15 cellular contexts compared by ENCODE assay signal in the genomic region with DNA sequence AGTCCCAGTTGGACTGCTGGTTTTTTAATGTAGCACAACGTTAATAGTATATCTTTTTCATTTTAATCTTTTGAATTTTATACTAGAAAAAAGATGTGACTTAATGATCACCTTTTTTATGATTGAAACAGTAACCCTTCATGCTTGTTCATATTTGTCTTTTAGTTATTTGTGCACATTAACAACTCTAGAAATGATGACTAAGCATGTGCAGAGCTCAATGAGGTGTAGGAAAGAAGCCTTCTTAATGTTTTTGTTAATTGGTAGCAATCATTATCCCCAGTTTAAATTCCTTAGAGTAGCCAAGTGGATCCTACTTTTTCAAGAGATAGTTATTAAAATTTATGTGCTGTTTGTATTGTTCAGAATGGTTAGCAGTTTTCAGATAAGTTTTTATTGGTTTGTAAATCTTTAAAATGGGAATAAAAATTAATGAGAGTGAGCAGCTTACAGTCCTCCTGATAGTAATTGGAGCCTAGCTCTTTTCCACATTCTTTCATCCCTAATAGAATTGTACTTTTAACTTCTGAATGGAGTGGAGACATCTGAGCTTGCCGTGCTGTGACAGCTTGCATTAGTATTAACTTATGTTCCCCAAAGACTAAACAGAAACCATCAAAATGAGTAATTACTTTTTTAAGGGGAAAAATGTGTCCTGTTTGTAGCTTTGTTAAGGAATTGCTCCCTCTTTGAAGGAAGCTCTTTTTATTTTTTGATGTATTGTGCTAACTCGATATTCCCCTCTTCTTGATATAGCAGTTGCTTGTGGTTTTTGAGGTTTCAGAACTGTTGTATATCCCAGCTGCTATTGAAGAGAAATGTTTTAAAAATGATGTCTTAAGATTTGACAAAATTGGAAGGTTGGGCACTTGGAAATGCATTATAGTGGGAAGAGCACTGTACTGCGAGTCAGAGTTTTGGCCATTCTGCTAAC. TPM values are rescaled to one million over a fixed set of nuclear protein-coding genes. Genes with fewer than 3 reads are reported as not detected.
DNase-seq lines count a peak whose midpoint lies in the region; ATAC-seq, FAIRE-seq and TF ChIP-seq lines count a peak whose summit lies in the region.
"Had no signal": no experiment of that assay in that cellular context is flagged by ENCODE, and none has a peak within 500 bp of the region (broad histone marks: within the 10 kb centered on the region; RNA-seq: fewer than 3 reads in every experiment).

No MANE protein-coding gene starts in this region.

- DNase-seq in NCI-H2171 treated with DMSO at 0.1 percent for 48 hours (lab: John Stamatoyannopoulos, UW) (peak; percentile 16), NCI-H2171 (lab: John Stamatoyannopoulos, UW) (no peak), IMR-90 (no peak), GM12878 (ENCODE audit: low read depth, low spot score) (no peak), renal cortical epithelial cell (ENCODE audit: low read depth) (peak; percentile 36), NCI-H345 (lab: John Stamatoyannopoulos, UW) (no peak), NCI-H1694 treated with DMSO at 0.1 percent for 48 hours (lab: John Stamatoyannopoulos, UW) (no peak), osteocyte (ENCODE audit: extremely low spot score, unreplicated experiment) (no peak)
- DNase-seq: activated T-cell treated with anti-CD3 and anti-CD28 coated beads for 4 hours; GOT3; midbrain; stimulated activated CD4-positive, alpha-beta T cell treated with anti-CD3 and anti-CD28 coated beads, Interleukin-2, amount 100 ng/mL, for 24 hours had no signal

- H3K23ac ChIP-seq in IMR-90 (ENCODE audit: low read depth, low read length), result no peak overlapping the region

- no peak overlapping the region for H2AFZ ChIP-seq in IMR-90 (replicated peaks; ENCODE audit: low read length, poor library complexity)
- no peak overlapping the region for H2AFZ ChIP-seq in GM12878 (ENCODE audit: control insufficient read depth, low read depth, low read length)

- no peak overlapping the region for H3K14ac ChIP-seq in IMR-90 (replicated peaks; ENCODE audit: low read depth, low read length)

- H2BK15ac ChIP-seq in IMR-90 (ENCODE audit: low read depth, low read length), result no peak overlapping the region

- no peak overlapping the region for H3K4me3 Mint-ChIP-seq in osteocyte (ENCODE audit: unreplicated experiment)
- H3K4me3 Mint-ChIP-seq: dendritic cell treated with granulocyte-macrophage colony-stimulating factor and Interleukin-4, amounts not matched to agents 40 ng/mL and 50 ng/mL, for 4 days had no signal

- H3K27me3 ChIP-seq in IMR-90 (ENCODE audit: control insufficient read depth, insufficient read depth, low read length), result no peaks in the 10 kb centered on the region
- H3K27me3 ChIP-seq in GM12878 (replicated peaks in 1 of 2; ENCODE audit: control insufficient read depth in 2 of 2, insufficient read depth in 2 of 2, low read length in 1 of 2), result no peaks in the 10 kb centered on the region

- H3K36me3 Mint-ChIP-seq in osteocyte (ENCODE audit: unreplicated experiment), result peaks cover 33% of the 10 kb centered on the region

- H4K5ac ChIP-seq in IMR-90 (ENCODE audit: low read depth, low read length), result no peak overlapping the region

- CTCF ChIA-PET in IMR-90 (lab: Yijun Ruan, JAX) (no interaction called here), GM12878 (lab: Yijun Ruan, JAX) (interaction anchor here (0.9 to 2.7 kb wide), 11 partner anchors 8 to 79 kb away, joined by 3 to 17 read pairs (median 3); partner anchors contain the start of gene PIK3C3)

- no peak overlapping the region for H2BK120ac ChIP-seq in IMR-90 (ENCODE audit: low read depth, low read length)

- no peak for ATAC-seq in IMR-90 (ENCODE audit: low read depth)
- ATAC-seq in GM12878, result peak; percentile 48
- ATAC-seq: activated CD4-positive, CD25-positive, alpha-beta regulatory T cell treated with anti-CD3 and anti-CD28 coated beads, Interleukin-2, amount 50 U/mL, for 24 hours had no signal

- H3K79me1 ChIP-seq in IMR-90 (ENCODE audit: low read depth in 1 of 2, low read length in 2 of 2), result peaks cover 14 to 42% of the 10 kb centered on the region in 2 experiments

- SMC1A ChIA-PET in GM12878 (lab: Charles Lee; ENCODE audit: uncharacterized antibody, unreplicated experiment), result interaction anchor here (0.5 to 4.0 kb wide), 19 partner anchors 10 to 1985 kb away, joined by 3 to 15 read pairs (median 5); partner anchors contain the start of gene PIK3C3

- H3K27ac Mint-ChIP-seq in osteocyte (ENCODE audit: unreplicated experiment), result no peak overlapping the region
- H3K27ac Mint-ChIP-seq: dendritic cell treated with granulocyte-macrophage colony-stimulating factor and Interleukin-4, amounts not matched to agents 40 ng/mL and 50 ng/mL, for 4 days; progenitor cell of endocrine pancreas had no signal

- RAD21 ChIA-PET in GM12878 (lab: Charles Lee; ENCODE audit: unreplicated experiment), result interaction anchor here (0.7 to 1.6 kb wide), 8 partner anchors 10 to 216 kb away, joined by 3 to 8 read pairs (median 4); no protein-coding TSS in a partner anchor

- H3K4ac ChIP-seq in IMR-90 (ENCODE audit: low read depth, low read length), result no peak overlapping the region

- H3K9me3 Mint-ChIP-seq in osteocyte (ENCODE audit: unreplicated experiment), result no peaks in the 10 kb centered on the region
- H3K9me3 Mint-ChIP-seq: dendritic cell treated with granulocyte-macrophage colony-stimulating factor and Interleukin-4, amounts not matched to agents 40 ng/mL and 50 ng/mL, for 4 days had no signal

- intact Hi-C loops in IMR-90 (cut with micrococcal nuclease) (no loop called here), GM12878 (cut with micrococcal nuclease; ENCODE audit: unreplicated experiment) (no loop called here)

- in situ Hi-C loops in IMR-90 (cut with MboI; ENCODE audit: low sequenced_read_pairs), result no loop called here
- in situ Hi-C loops in GM12878 (cut with MboI), result no loop called here

- H2BK5ac ChIP-seq in IMR-90 (ENCODE audit: low read depth, low read length, poor library complexity, severe bottlenecking), result no peak overlapping the region

- TF ChIP-seq RAD21 in IMR-90 (IDR thresholded peaks at IDR 0.05; ENCODE audit: low read length) (no peak), GM12878 (IDR thresholded peaks at IDR 0.05; ENCODE audit: insufficient read depth, low read depth, low read length) (no peak)

- H3K36me3 ChIP-seq in IMR-90 (ENCODE audit: control insufficient read depth, insufficient read depth, low read length) (peaks cover 10% of the 10 kb centered on the region), GM12878 (ENCODE audit: control insufficient read depth in 2 of 2, insufficient read depth in 2 of 2, low read length in 1 of 2) (peaks cover 4 to 15% of the 10 kb centered on the region in 2 experiments)

- POLR2A ChIA-PET in IMR-90 (lab: Charles Lee; ENCODE audit: unreplicated experiment) (no interaction called here), GM12878 (lab: Charles Lee) (interaction anchor here (0.6 to 1.3 kb wide), 3 partner anchors 11 to 18 kb away, joined by 3 to 4 read pairs (median 4); no protein-coding TSS in a partner anchor)

- H4K20me1 ChIP-seq in IMR-90 (ENCODE audit: insufficient read depth, low read length) (no peaks in the 10 kb centered on the region), GM12878 (ENCODE audit: control insufficient read depth, insufficient read depth) (no peaks in the 10 kb centered on the region)

- no TSS peak for BruUV-seq in IMR-90 (replicated peaks; lab: Mats Ljungman, UMichigan)
- no TSS peak for BruUV-seq in GM12878 (replicated peaks; lab: Mats Ljungman, UMichigan)

- H3K27ac ChIP-seq in IMR-90 (ENCODE audit: insufficient read depth, low read length) (no peak overlapping the region), GM12878 (ENCODE audit: control insufficient read depth, insufficient read depth) (peak overlapping the region; percentile 24; the same call in 1 of the 2 replicates)

- dilution Hi-C loops in IMR-90 (cut with HindIII; ENCODE audit: low sequenced_read_pairs, unreplicated experiment), result no loop called here

- FAIRE-seq in GM12878 (lab: Jason Lieb, UNC), result no peak

- no peak overlapping the region for H2BK20ac ChIP-seq in IMR-90 (ENCODE audit: low read depth, low read length)

- H3K4me1 ChIP-seq in IMR-90 (ENCODE audit: control insufficient read depth, insufficient read depth, low read length), result peaks cover 5% of the 10 kb centered on the region
- peaks cover 10% of the 10 kb centered on the region for H3K4me1 ChIP-seq in GM12878 (ENCODE audit: control insufficient read depth, insufficient read depth, low read length)

- no peak overlapping the region for H2AK9ac ChIP-seq in IMR-90 (replicated peaks; ENCODE audit: low read depth, low read length, poor library complexity)

- no peak for TF ChIP-seq POLR2A in IMR-90 (IDR thresholded peaks at IDR 0.05; ENCODE audit: low read depth, low read length)
- TF ChIP-seq POLR2A in GM12878 (IDR thresholded peaks at IDR 0.05; ENCODE audit: low read depth, low read length), result no peak

- no peak overlapping the region for H2AK5ac ChIP-seq in IMR-90 (ENCODE audit: low read depth, low read length)

- no peaks in the 10 kb centered on the region for H3K4me1 Mint-ChIP-seq in osteocyte (ENCODE audit: unreplicated experiment)

- no peak overlapping the region for H3K4me2 ChIP-seq in IMR-90 (ENCODE audit: low read depth, low read length)
- peak overlapping the region; percentile 33; the same call in 1 of the 2 replicates for H3K4me2 ChIP-seq in GM12878 (ENCODE audit: control insufficient read depth, insufficient read depth)

- no peak overlapping the region for H4K91ac ChIP-seq in IMR-90 (ENCODE audit: insufficient read depth, low read depth, low read length)

- no peaks in the 10 kb centered on the region for H3K27me3 Mint-ChIP-seq in osteocyte (ENCODE audit: unreplicated experiment)
- H3K27me3 Mint-ChIP-seq: dendritic cell treated with granulocyte-macrophage colony-stimulating factor and Interleukin-4, amounts not matched to agents 40 ng/mL and 50 ng/mL, for 4 days; progenitor cell of endocrine pancreas had no signal

- H4K8ac ChIP-seq in IMR-90 (ENCODE audit: low read depth in 2 of 2, low read length in 2 of 2), result no peak overlapping the region

- WGBS in IMR-90 (ENCODE audit: extremely low coverage in 2 of 2, insufficient read length in 1 of 2), 2 experiments, result no CpG with 5 or more reads among the region's 4 CpGs
- 50% methylated on average over 4 of the region's 4 CpGs for WGBS in GM12878 (ENCODE audit: insufficient coverage, insufficient replicate concordance, low lambda C conversion rate, missing lambda C conversion rate)

- H3K9me3 ChIP-seq in IMR-90 (ENCODE audit: control insufficient read depth, insufficient read depth, low read length) (no peaks in the 10 kb centered on the region), GM12878 (replicated peaks; ENCODE audit: control insufficient read depth, insufficient read depth, low read length) (no peaks in the 10 kb centered on the region)

- no peak overlapping the region for H3K56ac ChIP-seq in IMR-90 (ENCODE audit: extremely low read depth, insufficient read depth, low read length)

- H3K18ac ChIP-seq in IMR-90 (ENCODE audit: low read depth, low read length), result no peak overlapping the region

- H3K79me2 ChIP-seq in GM12878 (ENCODE audit: control insufficient read depth, insufficient read depth, low read length), result peaks cover 21% of the 10 kb centered on the region

- H3K9ac ChIP-seq in IMR-90 (ENCODE audit: low read depth, low read length) (no peak overlapping the region), GM12878 (ENCODE audit: control insufficient read depth, insufficient read depth, low read length) (no peak overlapping the region)

- H3K4me3 ChIP-seq in IMR-90 (ENCODE audit: insufficient read depth, low read depth, low read length) (no peak overlapping the region), GM12878 (no peak overlapping the region; the same call in 1 of the 2 replicates)

- peaks cover 5% of the 10 kb centered on the region; the same call in 1 of the 2 replicates for H3K9me1 ChIP-seq in IMR-90 (ENCODE audit: insufficient read depth, low read length)

- TF ChIP-seq EP300 in GM12878 (IDR thresholded peaks at IDR 0.05; ENCODE audit: borderline replicate concordance in 1 of 2, control insufficient read depth in 1 of 2, low read depth in 2 of 2, low read length in 2 of 2), result no peak

- no peak for TF ChIP-seq CTCF in IMR-90 (conservative IDR thresholded peaks at IDR 0.05; ENCODE audit: low read depth, low read length)
- TF ChIP-seq CTCF in GM12878 (IDR thresholded peaks at IDR 0.05 in 2 of 3, conservative IDR thresholded peaks at IDR 0.05 in 1 of 3; ENCODE audit: control insufficient read depth in 2 of 3, extremely low read depth in 1 of 3, insufficient read depth in 1 of 3, low read depth in 3 of 3, low read length in 3 of 3), result no peak
- no peak for TF ChIP-seq CTCF in osteocyte (IDR thresholded peaks at IDR 0.05)

RNA-seq across cellular contexts. Expression of gene PIK3C3, which starts 17.3 kb away (rescaled TPM):
- total RNA-seq in IMR-90 (2012; rRNA removed) (57.2 and 61.9 TPM in 2 replicates), GM12878 (2014; rRNA removed) (14.4 and 24.7 TPM in 2 replicates), GM12878 (2014; rRNA removed; fragmentation: Illumina TruSeq; extraction: Trizol) (30.8 and 37.4 TPM in 2 replicates), GM12878 (2021) (33.8 and 33.9 TPM in 2 replicates), renal cortical epithelial cell (62.7 and 88.2 TPM in 2 replicates), osteocyte (66.4 and 75.1 TPM in 2 replicates)
- polyA plus RNA-seq in IMR-90 (2012; rRNA removed) (34.7 and 41.2 TPM in 2 replicates), GM12878 (2011; rRNA removed) (131 and 208 TPM in 2 replicates), GM12878 (2014; fragmentation: Illumina TruSeq; extraction: Trizol) (26.6 and 34.2 TPM in 2 replicates), GM12878 (2014; fragmentation: Nextera tagmentation; extraction: Ambion mirVana) (10 to 100 TPM; 20.1 to 37.7 TPM), GM12878 (2014; rRNA removed) (22.5 and 24.0 TPM in 2 replicates), GM12878 (2016; fragmentation: Nextera tagmentation; extraction: Ambion mirVana) (10 to 100 TPM; 41.8 to 42.6 TPM)
- 7.1 and 21.6 TPM in 2 replicates for polyA plus RNA-seq in IMR-90 (2012; cell fraction: cytosol; rRNA removed)
- 4.0 and 59.5 TPM in 2 replicates for polyA plus RNA-seq in IMR-90 (2012; cell fraction: nucleus; rRNA removed; ENCODE audit: low replicate concordance)
- 376 and 389 TPM in 2 replicates for total RNA-seq in GM12878 (2013; cell fraction: nucleolus; rRNA removed)
- 30.6 TPM for polyA plus RNA-seq in GM12878 (2011; ENCODE audit: low read depth)
- polyA plus RNA-seq in GM12878 (2011; cell fraction: cytosol; rRNA removed), result 59.0 and 78.0 TPM in 2 replicates
- polyA plus RNA-seq in GM12878 (2011; cell fraction: nucleus; rRNA removed), result 118 and 123 TPM in 2 replicates
- 36.9 and 52.3 TPM in 2 replicates for polyA plus RNA-seq in GM12878 (2012)
- 164 and 202 TPM in 2 replicates for polyA minus RNA-seq in GM12878 (2011; rRNA and poly(A)+ RNA removed)
- polyA minus RNA-seq in GM12878 (2011; cell fraction: cytosol; rRNA and poly(A)+ RNA removed), result 30.2 and 36.2 TPM in 2 replicates
- polyA minus RNA-seq in GM12878 (2011; cell fraction: nucleus; rRNA and poly(A)+ RNA removed), result 163 and 245 TPM in 2 replicates

Comparison
In these comparisons a context has a peak if more than half of its experiments do, and no peak if none do; other contexts are left out.
1. DNase-seq: peak in NCI-H2171 treated with DMSO at 0.1 percent for 48 hours (single experiment) and renal cortical epithelial cell (single experiment); none in NCI-H2171 (single experiment), IMR-90 (single experiment), GM12878 (single experiment), NCI-H345 (single experiment), NCI-H1694 treated with DMSO at 0.1 percent for 48 hours (single experiment) and osteocyte (single experiment).